Comparison of ENCODE assay signal across 14 cellular contexts in the genomic region with DNA sequence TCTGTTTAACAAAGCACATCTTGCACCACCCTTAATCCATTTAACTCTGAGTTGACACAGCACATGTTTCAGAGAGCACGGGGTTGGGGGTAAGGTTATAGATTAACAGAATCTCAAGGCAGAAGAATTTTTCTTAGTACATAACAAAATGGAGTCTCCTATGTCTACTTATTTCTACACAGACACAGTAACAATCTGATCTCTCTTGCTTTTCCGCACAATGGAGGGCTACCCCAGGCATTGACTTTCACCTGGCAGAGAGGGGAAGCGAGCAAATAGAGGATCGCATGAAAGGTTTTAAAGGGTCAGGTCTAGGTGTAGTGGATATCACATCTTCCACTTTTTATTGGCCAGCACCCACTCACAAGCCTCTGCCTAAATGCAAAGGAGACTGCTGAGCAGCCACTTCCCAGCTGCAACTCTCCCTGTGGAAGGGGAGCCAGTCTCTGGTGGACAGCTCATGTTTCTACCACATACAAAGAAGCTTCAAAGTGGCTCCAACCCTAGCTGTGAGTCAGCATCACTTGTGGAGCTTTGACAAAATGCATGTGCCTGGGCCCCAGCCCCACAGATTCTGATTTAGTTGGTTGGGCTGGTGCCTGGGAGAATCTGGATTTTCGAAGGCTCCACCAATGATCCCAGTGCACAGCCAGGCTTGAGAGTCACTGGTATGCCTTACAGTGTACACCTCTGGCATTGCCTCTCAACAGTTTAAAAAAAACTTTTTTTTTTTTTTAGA. TPM values are rescaled to one million over a fixed set of nuclear protein-coding genes. Genes with fewer than 3 reads are reported as not detected.
DNase-seq lines count a peak whose midpoint lies in the region; ATAC-seq and TF ChIP-seq lines count a peak whose summit lies in the region.
"Had no signal": no experiment of that assay in that cellular context is flagged by ENCODE, and none has a peak within 500 bp of the region (broad histone marks: within the 10 kb centered on the region; RNA-seq: fewer than 3 reads in every experiment).

No MANE protein-coding gene starts in this region.

- no peak overlapping the region for H3K9ac ChIP-seq in Karpas-422 (ENCODE audit: low read length)

- no peaks in the 10 kb centered on the region for H3K9me2 ChIP-seq in hepatocyte (replicated peaks; ENCODE audit: insufficient read depth)
- H3K9me2 ChIP-seq in Karpas-422 (replicated peaks; ENCODE audit: insufficient read depth, low read length): no peaks in the 10 kb centered on the region

- no peaks in the 10 kb centered on the region for H3K9me3 Mint-ChIP-seq in activated CD8-positive, alpha-beta T cell treated with anti-CD3 and anti-CD28 coated beads, Interleukin-2, amount 10 ng/mL, durations not matched to agents 7 days and 5 days (ENCODE audit: insufficient read depth)
- H3K9me3 Mint-ChIP-seq: activated T-helper 2 cell treated with anti-CD3 and anti-CD28 coated beads, Interferon-gamma antibody, Interleukin-2, Interleukin-4, amounts not matched to agents 10 μg/mL and 5 μg/mL and 100 μg/mL, durations not matched to agents 14 hours and 24 hours and 36 hours; naive thymus-derived CD8-positive, alpha-beta T cell had no signal

- WGBS in hepatocyte (ENCODE audit: low lambda C conversion rate, missing lambda C conversion rate): 55% methylated on average over 5 of the region's 5 CpGs

- no peak overlapping the region for H3K4me3 ChIP-seq in hepatocyte
- no peak overlapping the region for H3K4me3 ChIP-seq in Karpas-422 (ENCODE audit: low read length)
- H3K4me3 ChIP-seq: esophagus muscularis mucosa had no signal

- no peaks in the 10 kb centered on the region for H3K9me3 ChIP-seq in hepatocyte (ENCODE audit: low read depth)
- no peaks in the 10 kb centered on the region for H3K9me3 ChIP-seq in Karpas-422 (ENCODE audit: low read length)
- H3K9me3 ChIP-seq: esophagus muscularis mucosa had no signal

- POLR2A ChIA-PET in activated CD8-positive, alpha-beta T cell treated with anti-CD3 and anti-CD28 coated beads, Interleukin-2, amount 10 ng/mL, durations not matched to agents 7 days and 5 days (lab: Charles Lee): no interaction called here

- peaks cover 32% of the 10 kb centered on the region for H3K27me3 Mint-ChIP-seq in activated CD8-positive, alpha-beta T cell treated with anti-CD3 and anti-CD28 coated beads, Interleukin-2, amount 10 ng/mL, durations not matched to agents 7 days and 5 days (ENCODE audit: low read depth)

- CTCF ChIA-PET in activated CD8-positive, alpha-beta T cell treated with anti-CD3 and anti-CD28 coated beads, Interleukin-2, amount 10 ng/mL, durations not matched to agents 7 days and 5 days (lab: Charles Lee): no interaction called here

- H3K4me1 ChIP-seq in hepatocyte (ENCODE audit: insufficient read depth) (peaks cover 6% of the 10 kb centered on the region), Karpas-422 (ENCODE audit: low read length) (peaks cover 6% of the 10 kb centered on the region)

- no peaks in the 10 kb centered on the region for H3K79me2 ChIP-seq in hepatocyte
- H3K79me2 ChIP-seq in Karpas-422 (ENCODE audit: low read length): no peaks in the 10 kb centered on the region

- H3K27me3 ChIP-seq in hepatocyte: no peaks in the 10 kb centered on the region
- H3K27me3 ChIP-seq in Karpas-422 (ENCODE audit: low read length): no peaks in the 10 kb centered on the region
- H3K27me3 ChIP-seq: esophagus muscularis mucosa had no signal

- H4K20me1 ChIP-seq in hepatocyte (ENCODE audit: insufficient read depth, poor library complexity, severe bottlenecking) (no peaks in the 10 kb centered on the region), Karpas-422 (ENCODE audit: insufficient read depth, low read depth, low read length) (no peaks in the 10 kb centered on the region; the same call in 1 of the 2 replicates)

- no peak for TF ChIP-seq CTCF in hepatocyte (IDR thresholded peaks at IDR 0.05; ENCODE audit: poor library complexity)

- H2AFZ ChIP-seq in hepatocyte: peak overlapping the region; percentile 18
- H2AFZ ChIP-seq in Karpas-422 (ENCODE audit: low read length): no peak overlapping the region

- no peaks in the 10 kb centered on the region for H3K36me3 Mint-ChIP-seq in activated CD8-positive, alpha-beta T cell treated with anti-CD3 and anti-CD28 coated beads, Interleukin-2, amount 10 ng/mL, durations not matched to agents 7 days and 5 days (ENCODE audit: low read depth)
- H3K36me3 Mint-ChIP-seq: naive thymus-derived CD8-positive, alpha-beta T cell had no signal

- peak overlapping the region; percentile 86 for H3K27ac ChIP-seq in hepatocyte
- H3K27ac ChIP-seq in Karpas-422 (ENCODE audit: low read length): no peak overlapping the region
- H3K27ac ChIP-seq: esophagus muscularis mucosa had no signal

- H3K36me3 ChIP-seq in hepatocyte (replicated peaks; ENCODE audit: insufficient read depth, low read depth) (no peaks in the 10 kb centered on the region), Karpas-422 (ENCODE audit: insufficient read depth, low read length) (no peaks in the 10 kb centered on the region)
- H3K36me3 ChIP-seq: esophagus muscularis mucosa had no signal

- peak; percentile 21 for DNase-seq in A172 (ENCODE audit: low spot score)
- peak; percentile 27 for DNase-seq in HCEC 1CT
- DNase-seq in hepatocyte (ENCODE audit: low spot score): peak; percentile 36
- no peak for DNase-seq in activated CD8-positive, alpha-beta T cell treated with anti-CD3 and anti-CD28 coated beads, Interleukin-2, amount 10 ng/mL, durations not matched to agents 7 days and 5 days
- no peak for DNase-seq in Karpas-422
- DNase-seq in 8988T: no peak
- DNase-seq: activated CD4-positive, alpha-beta T cell treated with anti-CD3 and anti-CD28 coated beads for 1 hour; central memory CD4-positive, alpha-beta T cell; naive thymus-derived CD8-positive, alpha-beta T cell had no signal

- no peak overlapping the region for H3K4me3 Mint-ChIP-seq in activated CD8-positive, alpha-beta T cell treated with anti-CD3 and anti-CD28 coated beads, Interleukin-2, amount 10 ng/mL, durations not matched to agents 7 days and 5 days
- H3K4me3 Mint-ChIP-seq: naive thymus-derived CD8-positive, alpha-beta T cell had no signal

- H3K4me2 ChIP-seq in hepatocyte (no peak overlapping the region), Karpas-422 (ENCODE audit: low read depth, low read length, poor library complexity, severe bottlenecking) (no peak overlapping the region)

- no peak overlapping the region for H3K27ac Mint-ChIP-seq in activated CD8-positive, alpha-beta T cell treated with anti-CD3 and anti-CD28 coated beads, Interleukin-2, amount 10 ng/mL, durations not matched to agents 7 days and 5 days
- H3K27ac Mint-ChIP-seq: activated T-helper 2 cell treated with anti-CD3 and anti-CD28 coated beads, Interferon-gamma antibody, Interleukin-2, Interleukin-4, amounts not matched to agents 10 μg/mL and 5 μg/mL and 100 μg/mL, durations not matched to agents 14 hours and 24 hours and 36 hours; naive thymus-derived CD8-positive, alpha-beta T cell had no signal

- peaks cover 5% of the 10 kb centered on the region for H3K4me1 Mint-ChIP-seq in activated CD8-positive, alpha-beta T cell treated with anti-CD3 and anti-CD28 coated beads, Interleukin-2, amount 10 ng/mL, durations not matched to agents 7 days and 5 days (ENCODE audit: low read depth)

- ATAC-seq in SK-N-SH treated with all-trans-retinoic acid at 6 μM for 48 hours: peak; percentile 56
- no peak for ATAC-seq in activated CD8-positive, alpha-beta T cell treated with anti-CD3 and anti-CD28 coated beads, Interleukin-2, amount 10 ng/mL, durations not matched to agents 7 days and 5 days
- no peak for ATAC-seq in HG03521 (IDR thresholded peaks at IDR 0.05; ENCODE audit: unreplicated experiment)
- ATAC-seq: naive thymus-derived CD8-positive, alpha-beta T cell had no signal

TF ChIP-seq in SK-N-SH treated with all-trans-retinoic acid at 6 μM for 48 hours, 23 proteins besides CTCF, POLR2A, EP300 and RAD21:
- TF ChIP-seq ARNTL (CRISPR knock-in tag; IDR thresholded peaks at IDR 0.05; ENCODE audit: borderline replicate concordance, low read depth) (no peak), TCF4 (CRISPR knock-in tag; IDR thresholded peaks at IDR 0.05; ENCODE audit: borderline replicate concordance) (no peak)

RNA-seq across cellular contexts. Expression of a gene that starts 7.2 kb away (rescaled TPM):
- total RNA-seq in A172 (2014; rRNA removed; shearing (Covaris generic)): 7.4 and 9.0 TPM in 2 replicates
- total RNA-seq in hepatocyte: 11.3 and 18.1 TPM in 2 replicates
- 19.5 and 24.3 TPM in 2 replicates for polyA plus RNA-seq in hepatocyte
- total RNA-seq in activated CD8-positive, alpha-beta T cell treated with anti-CD3 and anti-CD28 coated beads, Interleukin-2, amount 10 ng/mL, durations not matched to agents 7 days and 5 days: 10 to 100 TPM; 17.9 to 18.8 TPM
- 15.2 and 16.0 TPM in 2 replicates for total RNA-seq in Karpas-422 (2014; rRNA removed; shearing (Covaris generic); ENCODE audit: low replicate concordance)

RNA-seq across cellular contexts. Expression of a gene that starts 7.4 kb away (rescaled TPM):
- total RNA-seq in A172 (2014; rRNA removed; shearing (Covaris generic)): 42.3 and 45.8 TPM in 2 replicates
- 33.8 and 34.0 TPM in 2 replicates for total RNA-seq in hepatocyte
- polyA plus RNA-seq in hepatocyte: 38.7 and 40.6 TPM in 2 replicates
- 1 to 10 TPM; 2.8 to 3.6 TPM for total RNA-seq in activated CD8-positive, alpha-beta T cell treated with anti-CD3 and anti-CD28 coated beads, Interleukin-2, amount 10 ng/mL, durations not matched to agents 7 days and 5 days
- 0.83 and 1.2 TPM in 2 replicates for total RNA-seq in Karpas-422 (2014; rRNA removed; shearing (Covaris generic); ENCODE audit: low replicate concordance)

RNA-seq across cellular contexts. Expression of a gene that starts 37.0 kb away (rescaled TPM):
- not detected in 2 replicates for total RNA-seq in A172 (2014; rRNA removed; shearing (Covaris generic))
- 59.8 and 88.9 TPM in 2 replicates for total RNA-seq in hepatocyte
- 75.5 and 115 TPM in 2 replicates for polyA plus RNA-seq in hepatocyte
- not detected for total RNA-seq in activated CD8-positive, alpha-beta T cell treated with anti-CD3 and anti-CD28 coated beads, Interleukin-2, amount 10 ng/mL, durations not matched to agents 7 days and 5 days
- not detected in 2 replicates for total RNA-seq in Karpas-422 (2014; rRNA removed; shearing (Covaris generic); ENCODE audit: low replicate concordance)
- total RNA-seq: activated T-helper 2 cell treated with anti-CD3 and anti-CD28 coated beads, Interferon-gamma antibody, Interleukin-2, Interleukin-4, amounts not matched to agents 10 μg/mL and 5 μg/mL and 100 μg/mL, durations not matched to agents 14 hours and 24 hours and 36 hours; esophagus muscularis mucosa; naive thymus-derived CD8-positive, alpha-beta T cell; SK-MEL-5 had no signal

Comparison
In these comparisons a context has a peak if more than half of its experiments do, and no peak if none do; other contexts are left out.
1. DNase-seq: peak in A172 (single experiment), HCEC 1CT (single experiment) and hepatocyte (single experiment); none in activated CD8-positive, alpha-beta T cell treated with anti-CD3 and anti-CD28 coated beads, Interleukin-2, amount 10 ng/mL, durations not matched to agents 7 days and 5 days (single experiment), Karpas-422 (single experiment) and 8988T (single experiment).
2. RNA of a gene that starts 37.0 kb away (total RNA-seq): 59.8 to 88.9 TPM in hepatocyte; not detected in A172, not detected in activated CD8-positive, alpha-beta T cell treated with anti-CD3 and anti-CD28 coated beads, Interleukin-2, amount 10 ng/mL, durations not matched to agents 7 days and 5 days and not detected in Karpas-422; every median in the first group is over 10 times any median in the second.